8 cellular contexts compared by ENCODE assay signal in the genomic region with DNA sequence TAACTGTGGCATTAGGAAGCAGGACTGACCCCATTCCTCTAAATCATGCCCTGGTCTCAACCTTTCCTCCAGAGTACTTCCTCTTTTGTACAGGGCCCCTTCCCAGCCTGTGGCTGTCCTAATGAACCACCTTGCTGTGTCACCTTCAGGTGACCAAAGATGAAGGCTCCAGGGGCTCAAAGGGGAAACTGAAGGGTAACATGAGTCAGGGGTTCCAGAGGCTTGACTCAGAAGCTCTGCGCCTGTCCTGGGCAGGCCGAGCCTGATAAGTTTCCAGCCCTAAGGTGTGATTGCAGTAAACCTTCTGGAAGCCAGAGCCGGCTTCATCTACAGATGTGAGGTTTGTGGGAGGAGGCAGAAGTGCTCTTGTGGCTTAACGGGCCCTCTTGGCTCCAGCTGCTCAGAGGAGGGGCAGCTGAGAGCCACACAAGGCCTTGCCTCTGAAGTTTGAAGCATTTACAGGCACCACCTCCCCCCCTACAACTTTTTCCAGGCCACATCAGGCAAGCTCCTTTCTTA.
DNase-seq lines count a peak whose midpoint lies in the region; ATAC-seq and TF ChIP-seq lines count a peak whose summit lies in the region.

No MANE protein-coding gene starts in this region.

- H3K27ac ChIP-seq in HL-60 (replicated peaks) = peak overlapping the region; percentile 83

- no peak for TF ChIP-seq CTCF in HL-60 (IDR thresholded peaks at IDR 0.05; ENCODE audit: insufficient read depth, low read length)

- DNase-seq in CD1c-positive myeloid dendritic cell (ENCODE audit: extremely low spot score) = peak; percentile 49
- DNase-seq in HL-60 (ENCODE audit: low read depth in 1 of 2, low spot score in 1 of 2) = peak; percentile 70 to 91
- DNase-seq in activated CD4-positive, alpha-beta T cell treated with anti-CD3 and anti-CD28 coated beads, Interleukin-2, amount 50 U/mL, for 24 hours (ENCODE audit: low read depth in 1 of 2, low spot score in 1 of 2) = peak; percentile 38 to 70
- peak; percentile 45 for DNase-seq in iPS-NIHi7 (ENCODE audit: extremely low spot score)
- peak; percentile 85 for DNase-seq in stimulated activated naive B cell treated with anti-CD40 and anti-IgM and Interleukin-4, amounts not matched to agents 10 μg/mL and 1 μg/mL and 100 μg/mL, for 72 hours
- no peak for DNase-seq in NCI-H1436 (lab: John Stamatoyannopoulos, UW)
- no peak for DNase-seq in Ammon's horn (ENCODE audit: low spot score)

- no peaks in the 10 kb centered on the region for H3K27me3 Mint-ChIP-seq in stimulated activated naive B cell treated with anti-CD40 and anti-IgM and Interleukin-4, amounts not matched to agents 10 μg/mL and 1 μg/mL and 100 μg/mL, for 72 hours

- H3K4me3 Mint-ChIP-seq in stimulated activated naive B cell treated with anti-CD40 and anti-IgM and Interleukin-4, amounts not matched to agents 10 μg/mL and 1 μg/mL and 100 μg/mL, for 72 hours = peak overlapping the region; percentile 27 to 30

- H3K9me3 Mint-ChIP-seq in stimulated activated naive B cell treated with anti-CD40 and anti-IgM and Interleukin-4, amounts not matched to agents 10 μg/mL and 1 μg/mL and 100 μg/mL, for 72 hours = no peaks in the 10 kb centered on the region

- H3K27me3 ChIP-seq in HL-60 (ENCODE audit: insufficient read depth, poor library complexity, severe bottlenecking) = no peaks in the 10 kb centered on the region

- ATAC-seq in GM19438 (IDR thresholded peaks at IDR 0.05; ENCODE audit: low read depth, unreplicated experiment) = peak; percentile 68
- peak; percentile 83 to 84 for ATAC-seq in stimulated activated naive B cell treated with anti-CD40 and anti-IgM and Interleukin-4, amounts not matched to agents 10 μg/mL and 1 μg/mL and 100 μg/mL, for 72 hours (replicated peaks)

- peak overlapping the region; percentile 96 for H3K27ac Mint-ChIP-seq in stimulated activated naive B cell treated with anti-CD40 and anti-IgM and Interleukin-4, amounts not matched to agents 10 μg/mL and 1 μg/mL and 100 μg/mL, for 72 hours

- peaks cover 44 to 79% of the 10 kb centered on the region in 2 donors for H3K4me1 Mint-ChIP-seq in stimulated activated naive B cell treated with anti-CD40 and anti-IgM and Interleukin-4, amounts not matched to agents 10 μg/mL and 1 μg/mL and 100 μg/mL, for 72 hours

- H3K4me3 ChIP-seq in HL-60 (replicated peaks; ENCODE audit: insufficient read depth, low read length) = no peak overlapping the region

- H3K36me3 Mint-ChIP-seq in stimulated activated naive B cell treated with anti-CD40 and anti-IgM and Interleukin-4, amounts not matched to agents 10 μg/mL and 1 μg/mL and 100 μg/mL, for 72 hours = peaks cover 37 to 63% of the 10 kb centered on the region in 2 donors

Comparison
In these comparisons a context has a peak if more than half of its experiments do, and no peak if none do; other contexts are left out.
1. DNase-seq: peak in CD1c-positive myeloid dendritic cell (single experiment), HL-60 (2 of 2), activated CD4-positive, alpha-beta T cell treated with anti-CD3 and anti-CD28 coated beads, Interleukin-2, amount 50 U/mL, for 24 hours (2 of 2), iPS-NIHi7 (single experiment) and stimulated activated naive B cell treated with anti-CD40 and anti-IgM and Interleukin-4, amounts not matched to agents 10 μg/mL and 1 μg/mL and 100 μg/mL, for 72 hours (single experiment); none in NCI-H1436 (single experiment) and Ammon's horn (single experiment).